ENCODE assay signal across 9 cellular contexts in genomic region chr2:122643725-122644329, GRCh38.
DNase-seq lines count a peak whose midpoint lies in the region; ATAC-seq, FAIRE-seq and TF ChIP-seq lines count a peak whose summit lies in the region.
"Had no signal": no experiment of that assay in that cellular context is flagged by ENCODE, and none has a peak within 500 bp of the region (broad histone marks: within the 10 kb centered on the region; RNA-seq: fewer than 3 reads in every experiment).

No MANE protein-coding gene starts in this region.

- no peak overlapping the region for H3K4me3 ChIP-seq in keratinocyte (ENCODE audit: control insufficient read depth in 2 of 3, extremely low read depth in 1 of 3, insufficient read depth in 2 of 3, low read depth in 1 of 3, low read length in 3 of 3)

- no peaks in the 10 kb centered on the region for H3K36me3 Mint-ChIP-seq in activated naive CD8-positive, alpha-beta T cell treated with anti-CD3 and anti-CD28 coated beads for 36 hours

- no peak for FAIRE-seq in keratinocyte (lab: Jason Lieb, UNC)

- no peaks in the 10 kb centered on the region for H3K9me1 ChIP-seq in keratinocyte (ENCODE audit: control insufficient read depth, extremely low read depth, insufficient read depth, low read length)

- H3K9ac ChIP-seq in keratinocyte (ENCODE audit: control insufficient read depth, extremely low read depth, insufficient read depth, low read length) = no peak overlapping the region

- no peak overlapping the region for H3K27ac ChIP-seq in keratinocyte (ENCODE audit: control insufficient read depth, insufficient read depth, low read length)

- peak; percentile 98 for DNase-seq in DMS53 (lab: John Stamatoyannopoulos, UW)
- peak; percentile 90 for DNase-seq in NCI-H1436 treated with DMSO at 0.1 percent for 48 hours (lab: John Stamatoyannopoulos, UW)
- DNase-seq in SW480 (ENCODE audit: low spot score) = peak; percentile 53
- peak; percentile 50 for DNase-seq in keratinocyte (ENCODE audit: low read depth, low spot score)
- DNase-seq in activated naive CD8-positive, alpha-beta T cell treated with anti-CD3 and anti-CD28 coated beads for 36 hours = no peak
- no peak for DNase-seq in SW 1271 (lab: John Stamatoyannopoulos, UW)
- no peak for DNase-seq in HuH-7.5 (ENCODE audit: low spot score)
- DNase-seq: DND-41 had no signal

- peaks cover 1% of the 10 kb centered on the region for H3K9me3 Mint-ChIP-seq in activated naive CD8-positive, alpha-beta T cell treated with anti-CD3 and anti-CD28 coated beads for 36 hours

- H3K79me2 ChIP-seq in keratinocyte (ENCODE audit: control insufficient read depth, insufficient read depth, low read length) = no peaks in the 10 kb centered on the region

- H2AFZ ChIP-seq in keratinocyte (ENCODE audit: control insufficient read depth, low read length) = no peak overlapping the region

- no peak overlapping the region for H3K4me2 ChIP-seq in keratinocyte (ENCODE audit: control insufficient read depth, extremely low read depth, insufficient read depth, low read depth, low read length)

- no peak for TF ChIP-seq CTCF in keratinocyte (optimal IDR thresholded peaks at IDR 0.05 in 1 of 3, IDR thresholded peaks at IDR 0.05 in 1 of 3, conservative IDR thresholded peaks at IDR 0.05 in 1 of 3; ENCODE audit: extremely low read depth in 1 of 3, insufficient read depth in 2 of 3, low read length in 3 of 3)

- dilution Hi-C loops in keratinocyte (cut with MboI; ENCODE audit: extremely low pct_ligation_motif_present, low sequenced_read_pairs) = no loop called here

- no peaks in the 10 kb centered on the region for H3K27me3 ChIP-seq in keratinocyte (ENCODE audit: control insufficient read depth, extremely low read depth, insufficient read depth, low read length)

- no peaks in the 10 kb centered on the region for H3K27me3 Mint-ChIP-seq in activated naive CD8-positive, alpha-beta T cell treated with anti-CD3 and anti-CD28 coated beads for 36 hours

- no peaks in the 10 kb centered on the region for H3K4me1 ChIP-seq in keratinocyte (ENCODE audit: control insufficient read depth, extremely low read depth, insufficient read depth, low read length)

- no peaks in the 10 kb centered on the region for H4K20me1 ChIP-seq in keratinocyte (ENCODE audit: control insufficient read depth, extremely low read depth, insufficient read depth, low read length)

- no peak for ATAC-seq in activated CD4-positive, CD25-positive, alpha-beta regulatory T cell treated with anti-CD3 and anti-CD28 coated beads, Interleukin-2, amount 50 U/mL, for 24 hours

- H3K9me3 ChIP-seq in keratinocyte (ENCODE audit: control insufficient read depth, low read depth, low read length) = no peaks in the 10 kb centered on the region

- no peak overlapping the region for H3K27ac Mint-ChIP-seq in activated naive CD8-positive, alpha-beta T cell treated with anti-CD3 and anti-CD28 coated beads for 36 hours

- no peaks in the 10 kb centered on the region for H3K4me1 Mint-ChIP-seq in activated naive CD8-positive, alpha-beta T cell treated with anti-CD3 and anti-CD28 coated beads for 36 hours

- H3K36me3 ChIP-seq in keratinocyte (ENCODE audit: control insufficient read depth in 2 of 2, extremely low read depth in 1 of 2, insufficient read depth in 2 of 2, low read length in 2 of 2) = no peaks in the 10 kb centered on the region

- no peak overlapping the region for H3K4me3 Mint-ChIP-seq in activated naive CD8-positive, alpha-beta T cell treated with anti-CD3 and anti-CD28 coated beads for 36 hours

Comparison
In these comparisons a context has a peak if more than half of its experiments do, and no peak if none do; other contexts are left out.
1. DNase-seq: peak in DMS53 (single experiment), NCI-H1436 treated with DMSO at 0.1 percent for 48 hours (single experiment), SW480 (single experiment) and keratinocyte (single experiment); none in activated naive CD8-positive, alpha-beta T cell treated with anti-CD3 and anti-CD28 coated beads for 36 hours (single experiment), SW 1271 (0 of 2) and HuH-7.5 (single experiment).